In the genomic region with DNA sequence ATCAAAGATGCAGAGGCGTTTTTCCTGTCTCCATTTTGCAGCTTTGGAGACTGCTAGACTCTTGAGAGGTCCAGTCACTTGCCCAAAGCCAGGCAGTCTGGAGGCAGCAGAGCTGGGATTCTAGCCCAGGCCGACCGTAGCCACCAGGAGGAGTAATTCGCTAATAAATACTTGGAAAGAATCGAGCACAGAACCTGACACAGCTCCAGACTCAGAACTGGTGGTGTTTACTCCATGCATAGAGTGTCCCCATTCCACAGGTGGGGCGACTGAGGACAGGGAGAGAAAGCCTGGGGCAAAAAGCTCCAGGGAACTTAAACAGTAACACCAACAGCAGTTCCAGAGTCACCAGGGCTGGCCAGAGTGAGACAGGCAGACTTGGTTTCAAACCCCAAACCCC, we compare ENCODE assay signal across 10 cellular contexts. TPM values are rescaled to one million over a fixed set of nuclear protein-coding genes. Genes with fewer than 3 reads are reported as not detected.
A peak's percentile ranks its signal among the peaks of the same experiment; 100 is the strongest.
DNase-seq lines count a peak whose midpoint lies in the region; ATAC-seq and TF ChIP-seq lines count a peak whose summit lies in the region.
"Had no signal": no experiment of that assay in that cellular context is flagged by ENCODE, and none has a peak within 500 bp of the region (broad histone marks: within the 10 kb centered on the region; RNA-seq: fewer than 3 reads in every experiment).

No MANE protein-coding gene starts in this region.

- H3K4me3 ChIP-seq in adipocyte (ENCODE audit: low read length) (no peak overlapping the region), thyroid gland (replicated peaks in 1 of 3) (no peak overlapping the region)

- H3K36me3 ChIP-seq in adipocyte (ENCODE audit: control insufficient read depth, insufficient read depth, low read length, severe bottlenecking) (no peaks in the 10 kb centered on the region), thyroid gland (no peaks in the 10 kb centered on the region)

- H3K4me1 ChIP-seq in adipocyte (ENCODE audit: control insufficient read depth, insufficient read depth, low read length) (peaks cover 6% of the 10 kb centered on the region), thyroid gland (peaks cover 13 to 14% of the 10 kb centered on the region in 2 donors)

- in situ Hi-C loops in ACHN (cut with HindIII; ENCODE audit: low pct_ligation_motif_present, low pct_unique_long_range_greater_than_20kb, low sequenced_read_pairs) = no loop called here

- H3K4me1 Mint-ChIP-seq in stimulated activated naive B cell treated with anti-CD40 and anti-IgM and Interleukin-4, amounts not matched to agents 10 μg/mL and 1 μg/mL and 100 μg/mL, for 72 hours = no peaks in the 10 kb centered on the region

- no peaks in the 10 kb centered on the region for H3K36me3 Mint-ChIP-seq in stimulated activated naive B cell treated with anti-CD40 and anti-IgM and Interleukin-4, amounts not matched to agents 10 μg/mL and 1 μg/mL and 100 μg/mL, for 72 hours

- intact Hi-C loops in thyroid gland (cut with DNase I) = loop anchor here (5.0 to 10.0 kb wide), 2 partner anchors 48 to 115 kb away; no protein-coding TSS in a partner anchor

- H3K27me3 ChIP-seq in adipocyte (replicated peaks; ENCODE audit: control insufficient read depth, insufficient read depth, low read length) (peaks cover 6% of the 10 kb centered on the region), thyroid gland (no peaks in the 10 kb centered on the region)

- peaks cover 45 to 76% of the 10 kb centered on the region in 2 donors for H3K27me3 Mint-ChIP-seq in stimulated activated naive B cell treated with anti-CD40 and anti-IgM and Interleukin-4, amounts not matched to agents 10 μg/mL and 1 μg/mL and 100 μg/mL, for 72 hours

- WGBS in thyroid gland, 2 donors = 58 to 60% methylated on average over 6 of the region's 6 CpGs

- no peak for TF ChIP-seq POLR2A in thyroid gland (IDR thresholded peaks at IDR 0.05)

- no peak overlapping the region for H3K4me3 Mint-ChIP-seq in stimulated activated naive B cell treated with anti-CD40 and anti-IgM and Interleukin-4, amounts not matched to agents 10 μg/mL and 1 μg/mL and 100 μg/mL, for 72 hours

- H3K27ac Mint-ChIP-seq in stimulated activated naive B cell treated with anti-CD40 and anti-IgM and Interleukin-4, amounts not matched to agents 10 μg/mL and 1 μg/mL and 100 μg/mL, for 72 hours = no peak overlapping the region

- no peak for TF ChIP-seq CTCF in thyroid gland (IDR thresholded peaks at IDR 0.05)

- H3K9me3 Mint-ChIP-seq in stimulated activated naive B cell treated with anti-CD40 and anti-IgM and Interleukin-4, amounts not matched to agents 10 μg/mL and 1 μg/mL and 100 μg/mL, for 72 hours = no peaks in the 10 kb centered on the region

- H3K9ac ChIP-seq in adipocyte (ENCODE audit: low read length) = no peak overlapping the region

- no peak overlapping the region for H3K27ac ChIP-seq in thyroid gland

- H3K9me3 ChIP-seq in adipocyte (ENCODE audit: control insufficient read depth, low read length) (no peaks in the 10 kb centered on the region), thyroid gland (no peaks in the 10 kb centered on the region)

- DNase-seq in ACHN (peak; percentile 26), HCEC 1CT (peak; percentile 28), adipocyte (ENCODE audit: low read depth) (peak; percentile 34), iPS-NIHi11 (ENCODE audit: low spot score) (peak; percentile 50), thyroid gland (no peak), NCI-H146 treated with DMSO at 0.1 percent for 48 hours (lab: John Stamatoyannopoulos, UW; ENCODE audit: unreplicated experiment) (no peak), NCI-H526 (lab: John Stamatoyannopoulos, UW) (no peak)
- no peak for DNase-seq in stimulated activated naive B cell treated with anti-CD40 and anti-IgM and Interleukin-4, amounts not matched to agents 10 μg/mL and 1 μg/mL and 100 μg/mL, for 72 hours
- DNase-seq: central memory CD4-positive, alpha-beta T cell; left ventricle myocardium superior had no signal

- ATAC-seq in stimulated activated naive B cell treated with anti-CD40 and anti-IgM and Interleukin-4, amounts not matched to agents 10 μg/mL and 1 μg/mL and 100 μg/mL, for 72 hours (replicated peaks) = no peak
- ATAC-seq: left ventricle myocardium superior had no signal

RNA-seq across cellular contexts. Expression of gene CERCAM, which starts 10.7 kb away (rescaled TPM):
- total RNA-seq in thyroid gland = 10 to 100 TPM; 22.3 to 35.4 (median 27.2) TPM

RNA-seq across cellular contexts. Expression of gene URM1, which starts 38.8 kb away (rescaled TPM):
- 10 to 100 TPM; 24.3 to 39.4 (median 31.2) TPM for total RNA-seq in thyroid gland

RNA-seq across cellular contexts. Expression of gene ODF2, which starts 45.8 kb away (rescaled TPM):
- 10 to 100 TPM; 21.9 to 25.5 (median 22.4) TPM for total RNA-seq in thyroid gland

Comparison
In these comparisons a context has a peak if more than half of its experiments do, and no peak if none do; other contexts are left out.
1. DNase-seq: peak in ACHN (single experiment), HCEC 1CT (single experiment), adipocyte (single experiment) and iPS-NIHi11 (single experiment); none in thyroid gland (0 of 2), stimulated activated naive B cell treated with anti-CD40 and anti-IgM and Interleukin-4, amounts not matched to agents 10 μg/mL and 1 μg/mL and 100 μg/mL, for 72 hours (single experiment), NCI-H146 treated with DMSO at 0.1 percent for 48 hours (single experiment) and NCI-H526 (0 of 2).